In the genomic region with DNA sequence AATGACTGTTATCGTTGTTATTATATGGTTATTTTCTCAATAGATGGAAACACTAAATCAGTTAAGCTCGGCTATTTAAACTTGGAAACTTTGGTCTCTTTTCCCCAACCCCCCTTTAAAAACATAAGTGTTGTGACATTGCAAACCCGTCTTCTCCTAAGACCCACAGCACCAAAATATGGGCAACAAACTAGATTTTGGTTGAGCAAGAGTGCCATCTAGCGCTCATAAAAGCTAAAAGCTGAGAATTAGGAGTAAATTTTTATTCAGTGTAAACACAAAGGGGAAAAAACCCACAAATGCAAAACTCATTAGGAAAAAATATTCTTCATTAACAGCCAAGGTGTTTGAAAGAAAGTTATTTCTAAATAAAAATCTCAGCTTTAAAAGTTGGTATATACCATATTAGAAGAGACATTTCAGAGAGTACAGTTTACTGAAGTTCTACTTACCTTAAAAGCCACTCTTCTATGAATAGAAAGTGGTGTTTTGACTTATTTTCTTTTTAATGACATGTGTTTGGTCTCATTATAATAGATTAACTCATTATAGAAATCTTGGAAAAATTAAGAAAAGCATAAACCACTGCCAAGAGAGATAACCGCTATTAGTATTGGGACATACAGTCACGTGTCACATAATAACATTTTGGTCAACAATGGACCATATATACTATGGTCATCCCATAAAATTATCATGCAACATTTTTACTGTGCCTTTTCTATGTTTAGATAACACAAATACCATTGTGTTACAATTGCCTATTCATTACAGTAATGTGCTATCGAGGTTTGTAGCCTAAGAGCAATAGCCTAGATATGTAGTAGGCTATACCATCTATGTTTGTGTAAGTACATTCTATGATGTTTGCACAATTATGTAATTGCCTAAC, we compare ENCODE assay signal across 8 cellular contexts. TPM values are rescaled to one million over a fixed set of nuclear protein-coding genes. Genes with fewer than 3 reads are reported as not detected.
DNase-seq lines count a peak whose midpoint lies in the region; ATAC-seq, FAIRE-seq and TF ChIP-seq lines count a peak whose summit lies in the region.

No MANE protein-coding gene starts in this region.

- no peaks in the 10 kb centered on the region for H3K9me3 ChIP-seq in pancreas

- TF ChIP-seq CTCF in HFF-Myc (IDR thresholded peaks at IDR 0.05; ENCODE audit: low read depth, low read length, missing control alignments) (peak; percentile 47), foreskin fibroblast (IDR thresholded peaks at IDR 0.05; ENCODE audit: low read depth, low read length) (peak; percentile 46), pancreas (IDR thresholded peaks at IDR 0.05) (peak in 3 of 4 donors; percentile 31 to 43 (median 39))

- no peaks in the 10 kb centered on the region for H3K36me3 Mint-ChIP-seq in activated T-cell treated with anti-CD3 and anti-CD28 coated beads, Interleukin-2, amount 50 U/mL, for 72 hours (ENCODE audit: insufficient read depth in 2 of 2)

- no peaks in the 10 kb centered on the region for H3K27me3 Mint-ChIP-seq in activated T-cell treated with anti-CD3 and anti-CD28 coated beads, Interleukin-2, amount 50 U/mL, for 72 hours (ENCODE audit: low read depth)

- 45 to 47% methylated on average over 7 of the region's 7 CpGs for WGBS in pancreas, 2 donors

- no peaks in the 10 kb centered on the region for H3K36me3 ChIP-seq in pancreas

- DNase-seq in COR-L47 (lab: John Stamatoyannopoulos, UW) (peak; percentile 36), HFF-Myc (ENCODE audit: extremely low read depth, low read depth) (peak; percentile 65), NCI-H82 treated with DMSO at 0.1 percent for 48 hours (lab: John Stamatoyannopoulos, UW; ENCODE audit: unreplicated experiment) (peak; percentile 51), foreskin fibroblast (peak; percentile 51 to 85), pancreas (peak in 2 of 6 donors; percentile 39 to 42)
- DNase-seq in activated T-cell treated with anti-CD3 and anti-CD28 coated beads, Interleukin-2, amount 50 U/mL, for 72 hours, result peak; percentile 34 to 62

- H3K4me3 ChIP-seq in HFF-Myc (replicated peaks; ENCODE audit: low read depth, low read length), result no peak overlapping the region
- no peak overlapping the region for H3K4me3 ChIP-seq in foreskin fibroblast (ENCODE audit: low read depth in 1 of 2, low read length in 2 of 2)
- no peak overlapping the region for H3K4me3 ChIP-seq in pancreas

- no peak overlapping the region for H3K27ac ChIP-seq in pancreas

- H3K4me3 Mint-ChIP-seq in activated T-cell treated with anti-CD3 and anti-CD28 coated beads, Interleukin-2, amount 50 U/mL, for 72 hours, result peak overlapping the region; percentile 17 to 37

- no peaks in the 10 kb centered on the region for H3K9me3 Mint-ChIP-seq in activated T-cell treated with anti-CD3 and anti-CD28 coated beads, Interleukin-2, amount 50 U/mL, for 72 hours

- H3K27ac Mint-ChIP-seq in activated T-cell treated with anti-CD3 and anti-CD28 coated beads, Interleukin-2, amount 50 U/mL, for 72 hours, result no peak overlapping the region

- intact Hi-C loops in pancreas (cut with DNase I), result loop anchor here in 2 of 3 donors (10.0 kb wide), 2 partner anchors 239 to 529 kb away; no protein-coding TSS in a partner anchor

- peak; percentile 97 for FAIRE-seq in pancreas (lab: Jason Lieb, UNC)

- H3K4me1 ChIP-seq in pancreas, result peaks cover 0 to 11% (median 0%) of the 10 kb centered on the region in 3 donors

- H3K4me1 Mint-ChIP-seq in activated T-cell treated with anti-CD3 and anti-CD28 coated beads, Interleukin-2, amount 50 U/mL, for 72 hours (ENCODE audit: low read depth), result peaks cover 28% of the 10 kb centered on the region

- peak; percentile 52 to 62 for ATAC-seq in activated T-cell treated with anti-CD3 and anti-CD28 coated beads, Interleukin-2, amount 50 U/mL, for 72 hours (replicated peaks in 1 of 2)
- ATAC-seq in pancreas, result peak in 3 of 4 donors; percentile 80 to 87 (median 83)
- ATAC-seq in GM21381 (IDR thresholded peaks at IDR 0.05; ENCODE audit: unreplicated experiment), result no peak
- no peak for ATAC-seq in HG03159 (IDR thresholded peaks at IDR 0.05; ENCODE audit: unreplicated experiment)

- no peaks in the 10 kb centered on the region for H3K27me3 ChIP-seq in pancreas

RNA-seq across cellular contexts. Expression of a gene that starts 21.1 kb away (rescaled TPM):
- 10 to 100 TPM; 16.2 to 25.7 TPM for total RNA-seq in activated T-cell treated with anti-CD3 and anti-CD28 coated beads, Interleukin-2, amount 50 U/mL, for 72 hours
- 10 to 100 TPM in 5 of 6 donors, 1 to 10 TPM in 1; 8.5 to 22.4 (median 15.6) TPM for total RNA-seq in pancreas
- polyA plus RNA-seq in pancreas, result 10 to 100 TPM; 16.0 to 19.2 TPM

RNA-seq across cellular contexts. Expression of a gene that starts 21.7 kb away (rescaled TPM):
- total RNA-seq in activated T-cell treated with anti-CD3 and anti-CD28 coated beads, Interleukin-2, amount 50 U/mL, for 72 hours, result 10 to 100 TPM; 21.8 to 22.3 TPM
- total RNA-seq in pancreas, result 1 to 10 TPM; 3.7 to 7.0 (median 4.7) TPM
- polyA plus RNA-seq in pancreas, result 1 to 10 TPM; 3.8 to 4.3 TPM

Comparison
In these comparisons a context has a peak if more than half of its experiments do, and no peak if none do; other contexts are left out.
1. ATAC-seq: peak in activated T-cell treated with anti-CD3 and anti-CD28 coated beads, Interleukin-2, amount 50 U/mL, for 72 hours (2 of 2) and pancreas (3 of 4); none in GM21381 (single experiment) and HG03159 (single experiment).
2. Peak in every context shown above with its lines, with median percentiles within 50 percentile points of each other: CTCF ChIP-seq.